Comparison of ENCODE assay signal across 13 cellular contexts in genomic region chr21:33023574-33024277, GRCh38. TPM values are rescaled to one million over a fixed set of nuclear protein-coding genes. Genes with fewer than 3 reads are reported as not detected.
DNase-seq lines count a peak whose midpoint lies in the region; ATAC-seq and TF ChIP-seq lines count a peak whose summit lies in the region.
"Had no signal": no experiment of that assay in that cellular context is flagged by ENCODE, and none has a peak within 500 bp of the region (broad histone marks: within the 10 kb centered on the region; RNA-seq: fewer than 3 reads in every experiment).

No MANE protein-coding gene starts in this region.

- peaks cover 0 to 3% (median 0%) of the 10 kb centered on the region in 3 donors for H3K9me3 Mint-ChIP-seq in IgD-negative memory B cell
- peaks cover 2% of the 10 kb centered on the region for H3K9me3 Mint-ChIP-seq in nephron
- no peaks in the 10 kb centered on the region for H3K9me3 Mint-ChIP-seq in Caco-2 (ENCODE audit: unreplicated experiment)

- peaks cover 70% of the 10 kb centered on the region for H3K27me3 Mint-ChIP-seq in IgD-negative memory B cell
- H3K27me3 Mint-ChIP-seq in nephron (ENCODE audit: low read depth): peaks cover 95% of the 10 kb centered on the region
- peaks cover 26% of the 10 kb centered on the region for H3K27me3 Mint-ChIP-seq in Caco-2 (ENCODE audit: insufficient read depth, unreplicated experiment)

- TF ChIP-seq CTCF in coronary artery (IDR thresholded peaks at IDR 0.05): no peak
- TF ChIP-seq CTCF in nephron (IDR thresholded peaks at IDR 0.05; ENCODE audit: unreplicated experiment in 3 of 3): no peak
- no peak for TF ChIP-seq CTCF in gastroesophageal sphincter (IDR thresholded peaks at IDR 0.05)
- TF ChIP-seq CTCF in Caco-2 (IDR thresholded peaks at IDR 0.05; ENCODE audit: insufficient read depth in 1 of 2, low read depth in 1 of 2, low read length in 1 of 2, severe bottlenecking in 1 of 2, unreplicated experiment in 1 of 2): no peak

- DNase-seq in Daoy (ENCODE audit: low read depth): peak; percentile 37
- peak; percentile 52 for DNase-seq in coronary artery (ENCODE audit: low spot score)
- DNase-seq in kidney tubule cell (ENCODE audit: low spot score): no peak
- no peak for DNase-seq in Caco-2
- no peak for DNase-seq in NOMO-1 treated with DMSO at 0.1 percent for 48 hours (lab: John Stamatoyannopoulos, UW; ENCODE audit: unreplicated experiment)
- DNase-seq: activated CD4-positive, CD25-positive, alpha-beta regulatory T cell; NCI-H1694 treated with DMSO at 0.1 percent for 48 hours; testis had no signal

- WGBS in gastroesophageal sphincter (ENCODE audit: low coverage in 1 of 2), 2 donors: 0 to 7% methylated on average over 12 to 14 of the region's 50 CpGs

- H3K36me3 ChIP-seq in gastroesophageal sphincter (no peaks in the 10 kb centered on the region), Caco-2 (ENCODE audit: control insufficient read depth, insufficient read depth, low read length) (no peaks in the 10 kb centered on the region)

- H3K27ac Mint-ChIP-seq in IgD-negative memory B cell (peak overlapping the region in 2 of 3 donors; percentile 24 to 49), nephron (no peak overlapping the region), Caco-2 (ENCODE audit: unreplicated experiment) (no peak overlapping the region)

- H3K27ac ChIP-seq in coronary artery (no peak overlapping the region), gastroesophageal sphincter (no peak overlapping the region)
- H3K27ac ChIP-seq: testis had no signal

- H3K27me3 ChIP-seq in gastroesophageal sphincter: peaks cover 100% of the 10 kb centered on the region
- H3K27me3 ChIP-seq in Caco-2 (replicated peaks; ENCODE audit: control insufficient read depth, insufficient read depth, low read length): no peaks in the 10 kb centered on the region; the same call in 1 of the 2 replicates

- ATAC-seq in gastroesophageal sphincter: no peak
- ATAC-seq: Panc1 had no signal

- TF ChIP-seq EP300 in gastroesophageal sphincter (IDR thresholded peaks at IDR 0.05): no peak

- H3K9me3 ChIP-seq in gastroesophageal sphincter (no peaks in the 10 kb centered on the region), Caco-2 (no peaks in the 10 kb centered on the region)
- H3K9me3 ChIP-seq: testis had no signal

- H3K4me3 Mint-ChIP-seq in IgD-negative memory B cell (peak overlapping the region in 2 of 4 donors; percentile 76 to 77), nephron (peak overlapping the region in 2 of 3 experiments; percentile 17 to 40), Caco-2 (ENCODE audit: unreplicated experiment) (no peak overlapping the region)

- CTCF ChIA-PET in Caco-2 (lab: Charles Lee): no interaction called here

- POLR2A ChIA-PET in Caco-2 (lab: Charles Lee): no interaction called here

- H3K4me1 ChIP-seq in gastroesophageal sphincter (peaks cover 0 to 75% (median 32%) of the 10 kb centered on the region in 3 donors), Caco-2 (no peaks in the 10 kb centered on the region)

- intact Hi-C loops in Caco-2 (cut with micrococcal nuclease; ENCODE audit: unreplicated experiment): no loop called here

- no peak for TF ChIP-seq POLR2A in gastroesophageal sphincter (IDR thresholded peaks at IDR 0.05)

- H3K4me3 ChIP-seq in coronary artery (peak overlapping the region; percentile 14), gastroesophageal sphincter (no peak overlapping the region), Caco-2 (ENCODE audit: low read depth, low read length) (no peak overlapping the region)
- H3K4me3 ChIP-seq: testis had no signal

- no peaks in the 10 kb centered on the region for H3K36me3 Mint-ChIP-seq in IgD-negative memory B cell
- no peaks in the 10 kb centered on the region for H3K36me3 Mint-ChIP-seq in nephron (ENCODE audit: low read depth)
- H3K36me3 Mint-ChIP-seq in Caco-2 (ENCODE audit: insufficient read depth, unreplicated experiment): no peaks in the 10 kb centered on the region

- no TSS peak for BruUV-seq in Caco-2 (replicated peaks; lab: Mats Ljungman, UMichigan)

- peaks cover 6 to 30% (median 18%) of the 10 kb centered on the region in 3 donors for H3K4me1 Mint-ChIP-seq in IgD-negative memory B cell
- H3K4me1 Mint-ChIP-seq in nephron: peaks cover 28% of the 10 kb centered on the region
- H3K4me1 Mint-ChIP-seq in Caco-2 (ENCODE audit: low read depth, unreplicated experiment): no peaks in the 10 kb centered on the region

RNA-seq across cellular contexts. Expression of gene OLIG2, which starts 2.0 kb away (rescaled TPM):
- total RNA-seq in Daoy (2014; rRNA removed; shearing (Covaris generic)): 1.3 and 3.1 TPM in 2 replicates
- polyA plus RNA-seq in IgD-negative memory B cell: not detected
- total RNA-seq in gastroesophageal sphincter: not detected
- total RNA-seq in Caco-2 (2022): not detected in 2 replicates
- total RNA-seq: mucosa of gallbladder, testis had no signal

RNA-seq across cellular contexts. Expression of gene OLIG1, which starts 46.2 kb away (rescaled TPM):
- total RNA-seq in Daoy (2014; rRNA removed; shearing (Covaris generic)): not detected in 2 replicates
- polyA plus RNA-seq in IgD-negative memory B cell: not detected
- total RNA-seq in gastroesophageal sphincter: not detected
- total RNA-seq in Caco-2 (2022): not detected in 2 replicates
- total RNA-seq: mucosa of gallbladder had no signal

Comparison
In these comparisons a context has a peak if more than half of its experiments do, and no peak if none do; other contexts are left out.
1. DNase-seq: peak in Daoy (single experiment) and coronary artery (single experiment); none in kidney tubule cell (single experiment), Caco-2 (0 of 2) and NOMO-1 treated with DMSO at 0.1 percent for 48 hours (single experiment).
2. H3K27ac Mint-ChIP-seq: peak in IgD-negative memory B cell (2 of 3); none in nephron (0 of 3) and Caco-2 (single experiment).